In genomic region chr16:17469011-17469741, GRCh38 we compare ENCODE assay signal across 8 cellular contexts. TPM values are rescaled to one million over a fixed set of nuclear protein-coding genes. Genes with fewer than 3 reads are reported as not detected.
DNase-seq lines count a peak whose midpoint lies in the region; ATAC-seq and TF ChIP-seq lines count a peak whose summit lies in the region.

No MANE protein-coding gene starts in this region.

- 21 to 28% methylated on average over 18 of the region's 18 CpGs for WGBS in lower leg skin, 2 donors
- 39 to 42% methylated on average over 13 to 18 of the region's 18 CpGs for WGBS in upper lobe of left lung, 2 donors

- H3K9me3 ChIP-seq in adipocyte (ENCODE audit: control insufficient read depth, low read length): no peaks in the 10 kb centered on the region
- no peaks in the 10 kb centered on the region for H3K9me3 ChIP-seq in upper lobe of left lung

- peak overlapping the region in 1 of 4 donors; percentile 82 for H3K27ac ChIP-seq in upper lobe of left lung

- peak overlapping the region; percentile 95 for H3K4me3 Mint-ChIP-seq in activated T-cell treated with anti-CD3 and anti-CD28 coated beads, Interleukin-2, amount 50 U/mL, for 4 hours

- H3K4me3 ChIP-seq in adipocyte (ENCODE audit: low read length) (peak overlapping the region; percentile 87), lower leg skin (ENCODE audit: low read depth, poor library complexity, severe bottlenecking) (peak overlapping the region; percentile 40), upper lobe of left lung (peak overlapping the region; percentile 12 to 80 (median 60))

- TF ChIP-seq CTCF in lower leg skin (IDR thresholded peaks at IDR 0.05) (no peak), upper lobe of left lung (IDR thresholded peaks at IDR 0.05) (no peak)

- H3K9ac ChIP-seq in adipocyte (ENCODE audit: low read length): peak overlapping the region; percentile 87

- intact Hi-C loops in lower leg skin (cut with DNase I; ENCODE audit: low total_unique reads): loop anchor here (10.0 kb wide), 1 partner anchor 174 kb away; no protein-coding TSS in a partner anchor

- ATAC-seq in activated T-cell treated with anti-CD3 and anti-CD28 coated beads, Interleukin-2, amount 50 U/mL, for 4 hours: no peak
- ATAC-seq in upper lobe of left lung (ENCODE audit: low FRiP score in 2 of 2): peak in 1 of 2 donors; percentile 3
- no peak for ATAC-seq in HG03520 (IDR thresholded peaks at IDR 0.05; ENCODE audit: unreplicated experiment)

- peaks cover 47% of the 10 kb centered on the region for H3K4me1 Mint-ChIP-seq in activated T-cell treated with anti-CD3 and anti-CD28 coated beads, Interleukin-2, amount 50 U/mL, for 4 hours (ENCODE audit: low read depth)

- DNase-seq in activated T-cell treated with anti-CD3 and anti-CD28 coated beads, Interleukin-2, amount 50 U/mL, for 4 hours: no peak
- DNase-seq in activated T-cell treated with anti-CD3 and anti-CD28 coated beads, Interleukin-2, amount 50 U/mL, for 1 hour: no peak
- DNase-seq in adipocyte (ENCODE audit: low read depth) (peak; percentile 80), lower leg skin (ENCODE audit: low spot score in 2 of 2) (peak in 1 of 2 donors; percentile 87), upper lobe of left lung (no peak), NCI-H1694 treated with DMSO at 0.1 percent for 48 hours (lab: John Stamatoyannopoulos, UW) (no peak), GF-D8 (lab: John Stamatoyannopoulos, UW) (no peak)

- peaks cover 5% of the 10 kb centered on the region for H3K36me3 Mint-ChIP-seq in activated T-cell treated with anti-CD3 and anti-CD28 coated beads, Interleukin-2, amount 50 U/mL, for 4 hours (ENCODE audit: insufficient read depth)

- H3K9me3 Mint-ChIP-seq in activated T-cell treated with anti-CD3 and anti-CD28 coated beads, Interleukin-2, amount 50 U/mL, for 4 hours: no peaks in the 10 kb centered on the region

- TF ChIP-seq EP300 in upper lobe of left lung (IDR thresholded peaks at IDR 0.05): no peak

- H3K27me3 Mint-ChIP-seq in activated T-cell treated with anti-CD3 and anti-CD28 coated beads, Interleukin-2, amount 50 U/mL, for 4 hours (ENCODE audit: low read depth): no peaks in the 10 kb centered on the region

- H3K27me3 ChIP-seq in adipocyte (replicated peaks; ENCODE audit: control insufficient read depth, insufficient read depth, low read length) (no peaks in the 10 kb centered on the region), upper lobe of left lung (no peaks in the 10 kb centered on the region)

- H3K4me1 ChIP-seq in adipocyte (ENCODE audit: control insufficient read depth, insufficient read depth, low read length) (peaks cover 39% of the 10 kb centered on the region), upper lobe of left lung (peaks cover 22 to 40% (median 31%) of the 10 kb centered on the region in 4 donors)

- TF ChIP-seq POLR2A in lower leg skin (IDR thresholded peaks at IDR 0.05) (no peak), upper lobe of left lung (IDR thresholded peaks at IDR 0.05) (no peak)

- H3K36me3 ChIP-seq in adipocyte (ENCODE audit: control insufficient read depth, insufficient read depth, low read length, severe bottlenecking): peaks cover 10% of the 10 kb centered on the region
- no peaks in the 10 kb centered on the region for H3K36me3 ChIP-seq in upper lobe of left lung

RNA-seq across cellular contexts. Expression of gene XYLT1, which starts 1.6 kb away (rescaled TPM):
- 1 to 10 TPM; 1.9 to 3.1 (median 2.3) TPM for total RNA-seq in activated T-cell treated with anti-CD3 and anti-CD28 coated beads, Interleukin-2, amount 50 U/mL, for 4 hours
- 10 to 100 TPM; 17.2 to 20.3 (median 19.7) TPM for total RNA-seq in lower leg skin
- total RNA-seq in upper lobe of left lung: 10 to 100 TPM in 1 of 6 donors, 1 to 10 TPM in 5; 3.0 to 26.2 (median 6.8) TPM
